ENCODE assay signal across 8 cellular contexts in the genomic region with DNA sequence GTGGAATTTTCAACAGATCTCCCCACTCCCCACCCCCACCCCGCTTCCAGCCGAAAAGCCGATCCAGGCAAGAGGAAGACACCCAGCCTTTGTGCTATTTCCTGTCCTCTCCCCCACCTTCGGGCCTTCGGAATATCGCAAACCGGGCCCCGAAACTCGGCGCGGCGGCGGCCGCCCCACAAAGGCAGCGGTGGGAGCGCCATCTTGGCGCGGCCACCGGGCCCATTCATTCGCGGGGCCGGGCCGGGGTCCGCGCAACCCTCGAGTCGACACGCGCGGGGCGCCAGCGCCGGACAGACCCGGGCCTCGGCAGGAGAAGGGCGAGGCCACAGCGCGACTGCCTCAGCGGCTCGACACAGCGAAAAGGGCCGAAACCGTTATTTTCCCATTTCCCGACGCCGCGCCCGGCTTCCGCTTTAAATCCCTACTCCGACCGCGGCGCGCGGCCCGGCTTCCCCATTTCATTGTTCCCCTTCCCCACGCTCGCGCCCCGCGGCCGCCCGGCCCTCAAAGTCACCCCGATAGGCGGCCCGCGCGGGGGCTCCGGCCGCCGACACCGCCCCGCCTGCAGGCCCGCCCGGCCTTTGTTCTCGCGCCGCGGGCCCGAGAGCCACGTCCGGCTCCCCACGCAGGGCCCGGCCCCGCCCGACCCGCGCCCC. TPM values are rescaled to one million over a fixed set of nuclear protein-coding genes. Genes with fewer than 3 reads are reported as not detected.
DNase-seq lines count a peak whose midpoint lies in the region; ATAC-seq, FAIRE-seq and TF ChIP-seq lines count a peak whose summit lies in the region.

No MANE protein-coding gene starts in this region.

- peak; percentile 39 for ATAC-seq in GM18867 (IDR thresholded peaks at IDR 0.05; ENCODE audit: unreplicated experiment)
- ATAC-seq in HG03139 (IDR thresholded peaks at IDR 0.05; ENCODE audit: unreplicated experiment), result peak; percentile 21

- no peak for DNase-seq in AG04449 (ENCODE audit: low read depth, low spot score)
- no peak for DNase-seq in SK-N-MC (ENCODE audit: low read depth, low spot score)
- peak; percentile 27 for DNase-seq in astrocyte (ENCODE audit: low read depth)
- peak; percentile 63 for DNase-seq in hepatocyte (ENCODE audit: low spot score)
- DNase-seq in H54 (ENCODE audit: insufficient read length, low spot score), result no peak

- peak overlapping the region; percentile 96 for H3K4me3 Mint-ChIP-seq in astrocyte (ENCODE audit: unreplicated experiment)

- WGBS in hepatocyte (ENCODE audit: low lambda C conversion rate, missing lambda C conversion rate), result 4% methylated on average over 31 of the region's 88 CpGs

- no peaks in the 10 kb centered on the region for H3K9me2 ChIP-seq in hepatocyte (replicated peaks; ENCODE audit: insufficient read depth)

- CTCF ChIA-PET in AG04449 (lab: Yijun Ruan, JAX), result interaction anchor here (1.2 kb wide), 1 partner anchor 12 kb away, joined by 4 read pairs; no protein-coding TSS in a partner anchor

- H3K4me3 ChIP-seq in AG04449 (ENCODE audit: low read depth, low read length) (peak overlapping the region; percentile 83), SK-N-MC (peak overlapping the region; percentile 90), astrocyte (ENCODE audit: insufficient read depth, low read depth, low read length) (peak overlapping the region; percentile 90), hepatocyte (peak overlapping the region; percentile 98), skeletal muscle satellite cell (ENCODE audit: low read length) (peak overlapping the region; percentile 85)

- FAIRE-seq in astrocyte (lab: Jason Lieb, UNC) (no peak), H54 (lab: Jason Lieb, UNC) (no peak)

- peaks cover 26% of the 10 kb centered on the region for H3K4me1 Mint-ChIP-seq in astrocyte (ENCODE audit: low read depth, unreplicated experiment)

- TF ChIP-seq POLR2A in H54 (IDR thresholded peaks at IDR 0.05; ENCODE audit: low read depth, low read length), result no peak

- peaks cover 12% of the 10 kb centered on the region for H3K36me3 Mint-ChIP-seq in astrocyte (ENCODE audit: low read depth, unreplicated experiment)

- H3K4me2 ChIP-seq in astrocyte (ENCODE audit: low read length), result peak overlapping the region; percentile 91
- peak overlapping the region; percentile 82 for H3K4me2 ChIP-seq in hepatocyte
- H3K4me2 ChIP-seq in skeletal muscle satellite cell (ENCODE audit: low read length), result peak overlapping the region; percentile 80

- peaks cover 16% of the 10 kb centered on the region for H3K36me3 ChIP-seq in SK-N-MC (ENCODE audit: insufficient read depth, low read length)
- H3K36me3 ChIP-seq in astrocyte (ENCODE audit: insufficient read depth, low read length), result no peaks in the 10 kb centered on the region
- no peaks in the 10 kb centered on the region for H3K36me3 ChIP-seq in hepatocyte (replicated peaks; ENCODE audit: insufficient read depth, low read depth)
- no peaks in the 10 kb centered on the region for H3K36me3 ChIP-seq in skeletal muscle satellite cell (ENCODE audit: insufficient read depth, low read length)

- H3K9ac ChIP-seq in SK-N-MC (ENCODE audit: insufficient read length), result peak overlapping the region; percentile 92
- peak overlapping the region; percentile 99 for H3K9ac ChIP-seq in astrocyte (ENCODE audit: low read length)
- H3K9ac ChIP-seq in skeletal muscle satellite cell (ENCODE audit: low read depth, low read length), result peak overlapping the region; percentile 97

- H3K9me3 ChIP-seq in SK-N-MC (ENCODE audit: low read depth, low read length) (no peaks in the 10 kb centered on the region), astrocyte (ENCODE audit: insufficient read depth, low read depth, low read length) (no peaks in the 10 kb centered on the region), hepatocyte (ENCODE audit: low read depth) (no peaks in the 10 kb centered on the region), skeletal muscle satellite cell (replicated peaks; ENCODE audit: low read length) (no peaks in the 10 kb centered on the region)

- POLR2A ChIA-PET in AG04449 (lab: Yijun Ruan, JAX), result no interaction called here

- peaks cover 2% of the 10 kb centered on the region for H3K27me3 Mint-ChIP-seq in astrocyte (ENCODE audit: low read depth, unreplicated experiment)

- peaks cover 68% of the 10 kb centered on the region for H3K79me2 ChIP-seq in astrocyte (ENCODE audit: insufficient read depth, low read length)
- peaks cover 71% of the 10 kb centered on the region for H3K79me2 ChIP-seq in hepatocyte

- H3K27me3 ChIP-seq in astrocyte (ENCODE audit: insufficient read depth, low read length) (no peaks in the 10 kb centered on the region), hepatocyte (no peaks in the 10 kb centered on the region), skeletal muscle satellite cell (ENCODE audit: control insufficient read depth, insufficient read depth, low read length) (no peaks in the 10 kb centered on the region)

- H4K20me1 ChIP-seq in astrocyte (ENCODE audit: insufficient read depth, low read length) (peaks cover 52% of the 10 kb centered on the region), hepatocyte (ENCODE audit: insufficient read depth, poor library complexity, severe bottlenecking) (peaks cover 50% of the 10 kb centered on the region)

- no peaks in the 10 kb centered on the region for H3K9me3 Mint-ChIP-seq in astrocyte (ENCODE audit: unreplicated experiment)

- H3K4me1 ChIP-seq in astrocyte (ENCODE audit: insufficient read depth, low read length) (peaks cover 23% of the 10 kb centered on the region), hepatocyte (ENCODE audit: insufficient read depth) (peaks cover 42% of the 10 kb centered on the region), skeletal muscle satellite cell (ENCODE audit: control insufficient read depth, insufficient read depth, low read length) (peaks cover 44% of the 10 kb centered on the region)

- TF ChIP-seq CTCF in AG04449 (IDR thresholded peaks at IDR 0.05; ENCODE audit: insufficient read depth, low read length, missing control alignments) (no peak), astrocyte (IDR thresholded peaks at IDR 0.05; ENCODE audit: insufficient read depth, low read depth, low read length) (no peak), hepatocyte (IDR thresholded peaks at IDR 0.05; ENCODE audit: poor library complexity) (no peak)

- H2AFZ ChIP-seq in astrocyte (ENCODE audit: low read depth, low read length) (no peak overlapping the region), hepatocyte (peak overlapping the region; percentile 83)

- peak overlapping the region; percentile 83 for H3K27ac Mint-ChIP-seq in astrocyte (ENCODE audit: unreplicated experiment)

- peak overlapping the region; percentile 92 for H3K27ac ChIP-seq in SK-N-MC
- peak overlapping the region; percentile 92 for H3K27ac ChIP-seq in astrocyte (ENCODE audit: low read depth, low read length)
- peak overlapping the region; percentile 99 for H3K27ac ChIP-seq in hepatocyte

RNA-seq across cellular contexts. Expression of gene GNB1, which starts 0.9 kb away (rescaled TPM):
- total RNA-seq in astrocyte, result 583 and 602 TPM in 2 replicates
- total RNA-seq in hepatocyte, result 134 and 155 TPM in 2 replicates
- polyA plus RNA-seq in hepatocyte, result 154 and 175 TPM in 2 replicates
- 78.6 and 90.2 TPM in 2 replicates for total RNA-seq in skeletal muscle satellite cell (2012; rRNA removed)

RNA-seq across cellular contexts. Expression of gene CALML6, which starts 25.1 kb away (rescaled TPM):
- total RNA-seq in astrocyte (0.91 and 1.4 TPM in 2 replicates), hepatocyte (0.53 TPM in 1 of 2 replicates, not detected in the other)
- 0.33 and 1.3 TPM in 2 replicates for polyA plus RNA-seq in hepatocyte
- 0.44 and 0.51 TPM in 2 replicates for total RNA-seq in skeletal muscle satellite cell (2012; rRNA removed)

RNA-seq across cellular contexts. Expression of gene TMEM52, which starts 29.1 kb away (rescaled TPM):
- total RNA-seq in astrocyte, result 0.84 and 1.4 TPM in 2 replicates
- total RNA-seq in hepatocyte, result 3.6 and 5.8 TPM in 2 replicates
- 5.3 and 5.8 TPM in 2 replicates for polyA plus RNA-seq in hepatocyte
- 1.1 TPM in 1 of 2 replicates, not detected in the other for total RNA-seq in skeletal muscle satellite cell (2012; rRNA removed)

Comparison
In these comparisons a context has a peak if more than half of its experiments do, and no peak if none do; other contexts are left out.
1. DNase-seq: peak in astrocyte (single experiment) and hepatocyte (single experiment); none in AG04449 (single experiment), SK-N-MC (single experiment) and H54 (single experiment).
2. Peak in every context shown above with its lines, with median percentiles within 50 percentile points of each other: H3K4me3 ChIP-seq, H3K27ac ChIP-seq, H3K9ac ChIP-seq and H3K4me2 ChIP-seq.